8 cellular contexts compared by ENCODE assay signal in the genomic region with DNA sequence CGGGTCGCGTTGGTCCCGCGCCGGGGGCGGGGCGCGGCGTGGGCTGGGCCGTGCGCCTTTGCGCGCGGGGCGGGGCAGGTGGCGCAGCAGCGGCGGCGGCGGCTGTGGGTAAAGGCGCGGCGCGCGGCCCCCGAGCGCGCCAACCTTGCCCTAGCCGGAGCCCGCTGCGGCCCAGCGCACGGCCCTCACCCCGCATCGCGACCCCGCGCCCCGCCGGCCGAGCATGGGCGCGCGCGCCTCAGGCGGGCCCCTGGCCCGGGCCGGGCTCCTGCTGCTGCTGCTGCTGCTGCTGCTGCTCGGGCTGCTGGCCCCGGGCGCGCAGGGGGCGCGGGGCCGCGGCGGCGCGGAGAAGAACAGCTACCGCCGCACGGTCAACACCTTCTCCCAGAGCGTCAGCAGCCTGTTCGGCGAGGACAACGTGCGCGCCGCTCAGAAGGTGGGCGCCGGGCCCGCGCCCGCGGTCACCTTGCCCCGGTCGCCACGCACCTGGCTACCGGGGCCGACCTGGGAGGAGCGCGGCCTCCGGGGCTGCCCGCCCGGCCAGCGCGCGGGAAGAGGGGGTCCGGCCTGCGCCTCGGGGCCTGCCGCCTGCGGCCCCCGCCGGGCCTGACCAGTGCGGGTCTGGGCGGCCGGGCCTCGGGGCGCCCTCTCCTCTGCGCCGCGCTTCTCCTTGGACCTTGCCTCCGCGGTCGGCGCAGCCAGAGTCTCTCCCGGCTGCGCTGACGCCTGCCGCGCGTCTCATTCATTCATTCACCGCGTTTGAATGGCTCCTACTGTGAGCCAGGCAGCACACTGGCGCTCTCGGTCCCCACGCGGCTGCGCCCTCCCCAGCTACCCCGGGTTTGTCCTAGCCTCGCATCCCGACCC. TPM values are rescaled to one million over a fixed set of nuclear protein-coding genes. Genes with fewer than 3 reads are reported as not detected.
A peak's percentile ranks its signal among the peaks of the same experiment; 100 is the strongest.
DNase-seq lines count a peak whose midpoint lies in the region; ATAC-seq and TF ChIP-seq lines count a peak whose summit lies in the region.

A gene with protein sequence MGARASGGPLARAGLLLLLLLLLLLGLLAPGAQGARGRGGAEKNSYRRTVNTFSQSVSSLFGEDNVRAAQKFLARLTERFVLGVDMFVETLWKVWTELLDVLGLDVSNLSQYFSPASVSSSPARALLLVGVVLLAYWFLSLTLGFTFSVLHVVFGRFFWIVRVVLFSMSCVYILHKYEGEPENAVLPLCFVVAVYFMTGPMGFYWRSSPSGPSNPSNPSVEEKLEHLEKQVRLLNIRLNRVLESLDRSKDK (plus strand): TSS at position 78 of the 867 bp plus-strand sequence. CDS start 146 bp downstream, at position 224.

- no peaks in the 10 kb centered on the region for H3K9me3 Mint-ChIP-seq in CD4-positive, CD25-positive, alpha-beta regulatory T cell
- peaks cover 4% of the 10 kb centered on the region for H3K9me3 Mint-ChIP-seq in neural crest cell

- H3K4me1 ChIP-seq in CD4-positive, CD25-positive, alpha-beta regulatory T cell (ENCODE audit: control insufficient read depth, insufficient read depth, low read length, poor library complexity, severe bottlenecking): peaks cover 22% of the 10 kb centered on the region

- peaks cover 20 to 35% (median 26%) of the 10 kb centered on the region in 4 donors for H3K4me1 Mint-ChIP-seq in CD4-positive, CD25-positive, alpha-beta regulatory T cell
- H3K4me1 Mint-ChIP-seq in neural crest cell: peaks cover 33% of the 10 kb centered on the region

- peak within 1 kb of the TSS; percentile 83 to 91 (median 90) for H3K27ac Mint-ChIP-seq in CD4-positive, CD25-positive, alpha-beta regulatory T cell
- peak within 1 kb of the TSS; percentile 93 for H3K27ac Mint-ChIP-seq in neural crest cell (ENCODE audit: unreplicated experiment)

- peak within 1 kb of the TSS; percentile 69 for H3K27ac ChIP-seq in CD4-positive, CD25-positive, alpha-beta regulatory T cell (ENCODE audit: insufficient read depth, low read length, poor library complexity, severe bottlenecking)

- peaks cover 3% of the 10 kb centered on the region for H3K36me3 Mint-ChIP-seq in CD4-positive, CD25-positive, alpha-beta regulatory T cell
- H3K36me3 Mint-ChIP-seq in neural crest cell (ENCODE audit: low read depth): no peaks in the 10 kb centered on the region

- no peaks in the 10 kb centered on the region for H3K27me3 ChIP-seq in CD4-positive, CD25-positive, alpha-beta regulatory T cell (ENCODE audit: control insufficient read depth, insufficient read depth, low read length)

- H3K36me3 ChIP-seq in CD4-positive, CD25-positive, alpha-beta regulatory T cell (ENCODE audit: control insufficient read depth, insufficient read depth, low read length): no peaks in the 10 kb centered on the region

- ATAC-seq in CD4-positive, CD25-positive, alpha-beta regulatory T cell (ENCODE audit: low read depth in 2 of 2): peak; percentile 79
- ATAC-seq in HG03457 (IDR thresholded peaks at IDR 0.05; ENCODE audit: unreplicated experiment): peak; percentile 43

- H3K27me3 Mint-ChIP-seq in CD4-positive, CD25-positive, alpha-beta regulatory T cell: no peaks in the 10 kb centered on the region
- H3K27me3 Mint-ChIP-seq in neural crest cell (ENCODE audit: low read depth): peaks cover 3% of the 10 kb centered on the region

- H3K4me3 ChIP-seq in CD4-positive, CD25-positive, alpha-beta regulatory T cell (ENCODE audit: low read depth, low read length): peak within 1 kb of the TSS; percentile 94
- peak within 1 kb of the TSS; percentile 72 for H3K4me3 ChIP-seq in fibroblast of the aortic adventitia (ENCODE audit: low read depth, low read length)

- no peaks in the 10 kb centered on the region for H3K9me3 ChIP-seq in CD4-positive, CD25-positive, alpha-beta regulatory T cell (ENCODE audit: control insufficient read depth in 2 of 2, low read length in 2 of 2)

- TF ChIP-seq CTCF in fibroblast of the aortic adventitia (IDR thresholded peaks at IDR 0.05; ENCODE audit: insufficient read depth, low read length): no peak
- no peak for TF ChIP-seq CTCF in neural crest cell (conservative IDR thresholded peaks at IDR 0.05)

- peak; percentile 67 to 81 (median 69) for DNase-seq in CD4-positive, CD25-positive, alpha-beta regulatory T cell
- DNase-seq in GM19240 (ENCODE audit: insufficient read length, low spot score) (peak; percentile 29), OCI-M1 (lab: John Stamatoyannopoulos, UW) (peak; percentile 77), activated T-helper 1 cell treated with Interleukin-2 at 50 U/mL for 16 hours (ENCODE audit: low read depth) (peak; percentile 67), fibroblast of the aortic adventitia (ENCODE audit: low read depth) (peak; percentile 32), neural crest cell (ENCODE audit: low read depth, low spot score) (peak; percentile 48), stromal cell of bone marrow (ENCODE audit: low read depth) (peak; percentile 10)

- peak within 1 kb of the TSS; percentile 91 to 96 (median 94) for H3K4me3 Mint-ChIP-seq in CD4-positive, CD25-positive, alpha-beta regulatory T cell
- peak within 1 kb of the TSS; percentile 95 for H3K4me3 Mint-ChIP-seq in neural crest cell

RNA-seq across cellular contexts. Expression of the gene that starts here (rescaled TPM):
- 4.1 TPM for total RNA-seq in CD4-positive, CD25-positive, alpha-beta regulatory T cell
- 1 to 10 TPM; 2.0 to 3.4 (median 2.3) TPM for polyA plus RNA-seq in CD4-positive, CD25-positive, alpha-beta regulatory T cell
- total RNA-seq in fibroblast of the aortic adventitia (ENCODE audit: low replicate concordance) (1.6 and 6.1 TPM in 2 replicates), neural crest cell (18.6 and 19.0 TPM in 2 replicates)

Comparison
In these comparisons a context has a peak if more than half of its experiments do, and no peak if none do; other contexts are left out.
1. Peak in every context shown above with its lines: DNase-seq, ATAC-seq, H3K4me3 ChIP-seq and H3K27ac ChIP-seq.
2. DNase-seq: peak in every context shown above with its lines; median percentile 77 in OCI-M1; 69 in CD4-positive, CD25-positive, alpha-beta regulatory T cell; 67 in activated T-helper 1 cell treated with Interleukin-2 at 50 U/mL for 16 hours; 48 in neural crest cell; 32 in fibroblast of the aortic adventitia; 29 in GM19240; 10 in stromal cell of bone marrow.